ENCODE assay signal across 8 cellular contexts in the genomic region with DNA sequence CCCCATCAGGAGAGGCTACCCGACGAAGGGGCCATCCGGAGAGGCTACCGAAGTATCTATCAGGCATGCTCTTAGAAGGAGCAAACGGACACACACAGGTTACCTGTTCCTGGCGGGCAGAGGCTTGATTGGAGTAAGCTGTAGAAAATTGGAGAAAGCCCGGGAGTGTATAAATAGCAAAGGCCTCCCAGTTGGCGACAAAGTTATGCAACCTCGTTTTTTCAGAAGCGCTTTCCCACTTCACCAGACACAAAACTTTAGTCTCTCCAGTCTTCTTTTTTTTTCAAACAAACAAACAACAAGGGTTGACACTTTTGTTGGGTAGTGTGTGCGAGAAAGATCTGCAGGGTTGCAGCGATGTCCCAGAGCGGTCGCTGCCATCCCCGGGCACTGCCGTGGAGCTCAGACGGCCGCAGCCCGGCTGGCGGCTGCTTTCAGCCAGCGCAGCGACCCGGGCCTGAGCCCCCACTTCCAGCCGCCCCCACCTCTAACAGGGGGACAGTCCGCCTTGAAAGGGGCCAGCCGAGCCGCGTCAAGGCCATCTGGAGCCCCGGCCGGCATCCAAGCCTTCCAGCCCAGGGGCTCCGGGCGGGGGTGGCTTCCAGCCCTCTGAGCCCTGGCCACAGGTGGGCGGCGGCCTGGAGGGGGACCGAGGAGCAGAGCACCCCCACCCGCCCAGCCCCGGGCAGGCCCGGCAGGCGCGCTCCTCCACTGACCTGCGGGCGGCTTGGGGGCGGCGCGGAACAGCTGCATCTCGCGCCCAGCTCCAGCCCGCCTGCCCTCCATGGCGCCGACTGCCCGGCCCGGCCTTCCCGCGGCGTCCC. TPM values are rescaled to one million over a fixed set of nuclear protein-coding genes. Genes with fewer than 3 reads are reported as not detected.
DNase-seq lines count a peak whose midpoint lies in the region; ATAC-seq lines count a peak whose summit lies in the region.

No MANE protein-coding gene starts in this region.

- H3K9ac ChIP-seq in skeletal muscle satellite cell (ENCODE audit: low read depth, low read length) = peak overlapping the region; percentile 54

- WGBS in iPS DF 6.9 (ENCODE audit: insufficient coverage, insufficient read length) = no CpG with 5 or more reads among the region's 55 CpGs

- H3K4me3 ChIP-seq in iPS DF 6.9 (ENCODE audit: low read length) (peak overlapping the region; percentile 81), skeletal muscle satellite cell (ENCODE audit: low read length) (peak overlapping the region; percentile 80)

- H3K27ac ChIP-seq in iPS DF 6.9 (ENCODE audit: low read length) = no peak overlapping the region

- H3K36me3 ChIP-seq in iPS DF 6.9 (ENCODE audit: control insufficient read depth, insufficient read depth, low read length) (no peaks in the 10 kb centered on the region), skeletal muscle satellite cell (ENCODE audit: insufficient read depth, low read length) (no peaks in the 10 kb centered on the region)

- H3K9me3 ChIP-seq in iPS DF 6.9 (ENCODE audit: control insufficient read depth, insufficient read depth, low read length) (no peaks in the 10 kb centered on the region), skeletal muscle satellite cell (replicated peaks; ENCODE audit: low read length) (no peaks in the 10 kb centered on the region)

- H3K27me3 ChIP-seq in iPS DF 6.9 (ENCODE audit: control insufficient read depth, insufficient read depth, low read length) (peaks cover 20% of the 10 kb centered on the region), skeletal muscle satellite cell (ENCODE audit: control insufficient read depth, insufficient read depth, low read length) (peaks cover 26% of the 10 kb centered on the region)

- ATAC-seq in GM19452 (IDR thresholded peaks at IDR 0.05; ENCODE audit: unreplicated experiment) = peak; percentile 63
- peak; percentile 42 for ATAC-seq in HG03439 (IDR thresholded peaks at IDR 0.05; ENCODE audit: unreplicated experiment)

- H3K4me2 ChIP-seq in skeletal muscle satellite cell (ENCODE audit: low read length) = peak overlapping the region; percentile 88

- H3K4me1 ChIP-seq in iPS DF 6.9 (ENCODE audit: control insufficient read depth, insufficient read depth, low read length) = no peaks in the 10 kb centered on the region
- H3K4me1 ChIP-seq in skeletal muscle satellite cell (ENCODE audit: control insufficient read depth, insufficient read depth, low read length) = peaks cover 3% of the 10 kb centered on the region

- peak; percentile 40 for DNase-seq in ELF-1 (ENCODE audit: low read depth, low spot score)
- DNase-seq in activated T-cell treated with anti-CD3 and anti-CD28 coated beads, Interleukin-2, amount 50 U/mL, for 48 hours = peak; percentile 22 to 40
- DNase-seq in iPS DF 6.9 (ENCODE audit: low read depth, low spot score) = no peak
- DNase-seq in T-helper 9 cell = no peak
- DNase-seq in NK-92 (lab: John Stamatoyannopoulos, UW; ENCODE audit: unreplicated experiment) = no peak

RNA-seq across cellular contexts. Expression of gene MCOLN3, which starts 0.6 kb away (rescaled TPM):
- 1.7 and 2.8 TPM in 2 replicates for total RNA-seq in skeletal muscle satellite cell (2012; rRNA removed)

RNA-seq across cellular contexts. Expression of gene MCOLN2, which starts 50.8 kb away (rescaled TPM):
- total RNA-seq in skeletal muscle satellite cell (2012; rRNA removed) = 0.51 and 2.0 TPM in 2 replicates

Comparison
In these comparisons a context has a peak if more than half of its experiments do, and no peak if none do; other contexts are left out.
1. DNase-seq: peak in ELF-1 (single experiment) and activated T-cell treated with anti-CD3 and anti-CD28 coated beads, Interleukin-2, amount 50 U/mL, for 48 hours (2 of 2); none in iPS DF 6.9 (single experiment), T-helper 9 cell (single experiment) and NK-92 (single experiment).